In the genomic region with DNA sequence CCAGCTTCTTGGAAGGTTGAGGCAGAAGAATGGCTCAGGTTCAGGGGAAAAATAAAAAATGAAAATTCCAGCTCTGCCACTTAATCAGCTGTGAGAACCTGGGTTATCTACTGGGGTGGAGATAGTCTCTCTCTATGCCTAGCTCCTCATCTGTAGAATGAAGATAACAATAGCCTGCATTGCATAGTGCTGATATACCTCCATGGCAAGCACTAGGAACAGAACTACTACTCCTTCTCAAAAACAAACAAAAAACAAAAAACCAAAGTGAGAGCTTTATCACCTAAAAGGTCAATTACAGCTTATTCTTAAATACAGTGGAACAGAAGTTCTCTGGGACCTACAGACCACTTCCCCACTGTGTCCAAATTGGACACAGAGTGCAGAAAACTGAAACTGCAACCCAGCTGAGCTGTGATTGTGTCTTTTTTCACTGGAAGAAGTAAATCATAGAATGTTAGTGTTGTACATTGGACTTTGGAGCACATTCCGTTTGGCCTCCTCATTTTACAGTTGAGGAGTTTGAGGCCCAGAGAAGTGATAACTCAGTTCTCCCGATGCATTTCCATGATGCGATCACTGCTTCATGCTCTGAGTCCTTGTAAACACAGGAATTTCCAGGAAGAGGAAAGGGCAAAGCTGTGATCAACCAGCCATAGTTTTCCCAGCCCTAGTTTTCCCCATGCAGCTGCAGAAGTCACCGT, we compare ENCODE assay signal across 9 cellular contexts. TPM values are rescaled to one million over a fixed set of nuclear protein-coding genes. Genes with fewer than 3 reads are reported as not detected.
A peak's percentile ranks its signal among the peaks of the same experiment; 100 is the strongest.
DNase-seq lines count a peak whose midpoint lies in the region; ATAC-seq, FAIRE-seq and TF ChIP-seq lines count a peak whose summit lies in the region.
"Had no signal": no experiment of that assay in that cellular context is flagged by ENCODE, and none has a peak within 500 bp of the region (broad histone marks: within the 10 kb centered on the region; RNA-seq: fewer than 3 reads in every experiment).

No MANE protein-coding gene starts in this region.

- no peak for TF ChIP-seq CTCF in astrocyte (IDR thresholded peaks at IDR 0.05; ENCODE audit: insufficient read depth, low read depth, low read length)

- H2AFZ ChIP-seq in astrocyte (ENCODE audit: low read depth, low read length), result no peak overlapping the region

- no peak overlapping the region for H3K4me3 ChIP-seq in astrocyte (ENCODE audit: insufficient read depth, low read depth, low read length)

- H3K36me3 ChIP-seq in astrocyte (ENCODE audit: insufficient read depth, low read length), result no peaks in the 10 kb centered on the region

- POLR2A ChIA-PET in naive thymus-derived CD8-positive, alpha-beta T cell (lab: Charles Lee), result interaction anchor here (0.6 to 1.4 kb wide), 2 partner anchors 63 to 844 kb away, joined by 3 read pairs; no protein-coding TSS in a partner anchor

- no peak overlapping the region for H3K9ac ChIP-seq in astrocyte (ENCODE audit: low read length)

- no peaks in the 10 kb centered on the region for H3K36me3 Mint-ChIP-seq in astrocyte (ENCODE audit: low read depth, unreplicated experiment)
- H3K36me3 Mint-ChIP-seq in naive thymus-derived CD8-positive, alpha-beta T cell, result no peaks in the 10 kb centered on the region

- no peak overlapping the region for H3K4me3 Mint-ChIP-seq in astrocyte (ENCODE audit: unreplicated experiment)
- H3K4me3 Mint-ChIP-seq in naive thymus-derived CD8-positive, alpha-beta T cell, result peak overlapping the region; percentile 38 to 75 (median 59)

- H3K9me3 ChIP-seq in astrocyte (ENCODE audit: insufficient read depth, low read depth, low read length), result no peaks in the 10 kb centered on the region

- H3K27me3 ChIP-seq in astrocyte (ENCODE audit: insufficient read depth, low read length), result no peaks in the 10 kb centered on the region

- no peaks in the 10 kb centered on the region for H4K20me1 ChIP-seq in astrocyte (ENCODE audit: insufficient read depth, low read length)

- peak overlapping the region; percentile 48 for H3K4me2 ChIP-seq in astrocyte (ENCODE audit: low read length)

- H3K4me1 Mint-ChIP-seq in astrocyte (ENCODE audit: low read depth, unreplicated experiment), result peaks cover 13% of the 10 kb centered on the region
- H3K4me1 Mint-ChIP-seq in naive thymus-derived CD8-positive, alpha-beta T cell, result peaks cover 2 to 9% (median 5%) of the 10 kb centered on the region in 4 donors

- H3K27ac Mint-ChIP-seq in astrocyte (ENCODE audit: unreplicated experiment), result no peak overlapping the region
- H3K27ac Mint-ChIP-seq in naive thymus-derived CD8-positive, alpha-beta T cell, result peak overlapping the region in 4 of 10 donors; percentile 48 to 74 (median 56)

- TF ChIP-seq POLR2A in GM18505 (IDR thresholded peaks at IDR 0.05; ENCODE audit: borderline replicate concordance, extremely low read depth, insufficient read depth, insufficient read length), result no peak

- no peaks in the 10 kb centered on the region for H3K4me1 ChIP-seq in astrocyte (ENCODE audit: insufficient read depth, low read length)

- peaks cover 2% of the 10 kb centered on the region for H3K9me3 Mint-ChIP-seq in astrocyte (ENCODE audit: unreplicated experiment)
- no peaks in the 10 kb centered on the region for H3K9me3 Mint-ChIP-seq in naive thymus-derived CD8-positive, alpha-beta T cell

- FAIRE-seq in astrocyte (lab: Jason Lieb, UNC), result no peak
- FAIRE-seq: islet of Langerhans had no signal

- H3K79me2 ChIP-seq in astrocyte (ENCODE audit: insufficient read depth, low read length), result no peaks in the 10 kb centered on the region

- DNase-seq in astrocyte (ENCODE audit: low read depth), result no peak
- no peak for DNase-seq in naive thymus-derived CD8-positive, alpha-beta T cell
- no peak for DNase-seq in NCI-H226
- no peak for DNase-seq in mesenteric fat pad (ENCODE audit: low spot score)
- DNase-seq in G401 (ENCODE audit: low spot score), result no peak

- in situ Hi-C loops in G401 (cut with HindIII; ENCODE audit: low sequenced_read_pairs), result no loop called here

- no peaks in the 10 kb centered on the region for H3K27me3 Mint-ChIP-seq in astrocyte (ENCODE audit: low read depth, unreplicated experiment)
- peaks cover 0 to 2% (median 0%) of the 10 kb centered on the region in 5 donors for H3K27me3 Mint-ChIP-seq in naive thymus-derived CD8-positive, alpha-beta T cell

- peak; percentile 25 for ATAC-seq in GM18505 (IDR thresholded peaks at IDR 0.05; ENCODE audit: unreplicated experiment)
- peak; percentile 33 for ATAC-seq in HG02885 (IDR thresholded peaks at IDR 0.05; ENCODE audit: poor library complexity, unreplicated experiment)
- peak; percentile 22 to 30 for ATAC-seq in naive thymus-derived CD8-positive, alpha-beta T cell
- ATAC-seq in GM18519 (IDR thresholded peaks at IDR 0.05; ENCODE audit: low FRiP score, unreplicated experiment), result no peak

- H3K27ac ChIP-seq in astrocyte (ENCODE audit: low read depth, low read length), result no peak overlapping the region

RNA-seq across cellular contexts. Expression of gene MTFR2, which starts 23.3 kb away (rescaled TPM):
- 1.3 and 1.8 TPM in 2 replicates for total RNA-seq in astrocyte
- 1 to 10 TPM; 3.5 to 4.3 TPM for total RNA-seq in naive thymus-derived CD8-positive, alpha-beta T cell
- polyA plus RNA-seq in naive thymus-derived CD8-positive, alpha-beta T cell, result 1 to 10 TPM in 1 of 3 donors, under 1 TPM in 2; 0.13 to 1.0 (median 0.78) TPM
- total RNA-seq in mesenteric fat pad, result 0.87 TPM
- total RNA-seq in G401 (2014; rRNA removed; shearing (Covaris generic)), result 6.0 and 13.5 TPM in 2 replicates
